ENCODE assay signal across 20 cellular contexts in genomic region chr12:3973269-3973884, GRCh38.
DNase-seq lines count a peak whose midpoint lies in the region; ATAC-seq and TF ChIP-seq lines count a peak whose summit lies in the region.
"Had no signal": no experiment of that assay in that cellular context is flagged by ENCODE, and none has a peak within 500 bp of the region (broad histone marks: within the 10 kb centered on the region; RNA-seq: fewer than 3 reads in every experiment).

No MANE protein-coding gene starts in this region.

- no peak for TF ChIP-seq CTCF in brain microvascular endothelial cell (IDR thresholded peaks at IDR 0.05; ENCODE audit: low read depth, low read length, missing control alignments)

- H3K4me1 Mint-ChIP-seq in activated CD8-positive, alpha-beta memory T cell treated with anti-CD3 and anti-CD28 coated beads, Interleukin-2, amount 10 ng/mL, durations not matched to agents 7 days and 5 days, result peaks cover 52% of the 10 kb centered on the region
- peaks cover 40% of the 10 kb centered on the region for H3K4me1 Mint-ChIP-seq in T-helper 1 cell treated with Interleukin-12 subunit alpha and Interleukin-12 subunit beta and Interleukin-4 antibody, amounts not matched to agents 30 μg/mL and 1 μg/mL, for 36 hours (ENCODE audit: low read depth)
- peaks cover 53% of the 10 kb centered on the region for H3K4me1 Mint-ChIP-seq in activated naive CD8-positive, alpha-beta T cell treated with anti-CD3 and anti-CD28 coated beads for 36 hours

- H3K27me3 Mint-ChIP-seq in activated CD8-positive, alpha-beta memory T cell treated with anti-CD3 and anti-CD28 coated beads, Interleukin-2, amount 10 ng/mL, durations not matched to agents 7 days and 5 days, result peaks cover 2% of the 10 kb centered on the region
- H3K27me3 Mint-ChIP-seq in T-helper 1 cell treated with Interleukin-12 subunit alpha and Interleukin-12 subunit beta and Interleukin-4 antibody, amounts not matched to agents 30 μg/mL and 1 μg/mL, for 36 hours (ENCODE audit: low read depth), result no peaks in the 10 kb centered on the region
- H3K27me3 Mint-ChIP-seq in activated naive CD8-positive, alpha-beta T cell treated with anti-CD3 and anti-CD28 coated beads for 36 hours, result no peaks in the 10 kb centered on the region

- H3K36me3 ChIP-seq in brain microvascular endothelial cell (replicated peaks), result no peaks in the 10 kb centered on the region
- H3K36me3 ChIP-seq: tibial artery had no signal

- H3K27me3 ChIP-seq in brain microvascular endothelial cell (replicated peaks), result no peaks in the 10 kb centered on the region
- H3K27me3 ChIP-seq: body of pancreas, tibial artery had no signal

- CTCF ChIA-PET in activated CD8-positive, alpha-beta memory T cell treated with anti-CD3 and anti-CD28 coated beads, Interleukin-2, amount 10 ng/mL, durations not matched to agents 7 days and 5 days (lab: Charles Lee), result interaction anchor here (0.7 to 2.6 kb wide), 6 partner anchors 15 to 443 kb away, joined by 3 to 8 read pairs (median 4); no protein-coding TSS in a partner anchor

- H3K9me3 Mint-ChIP-seq in activated CD8-positive, alpha-beta memory T cell treated with anti-CD3 and anti-CD28 coated beads, Interleukin-2, amount 10 ng/mL, durations not matched to agents 7 days and 5 days (ENCODE audit: low read depth), result peaks cover 2% of the 10 kb centered on the region
- no peaks in the 10 kb centered on the region for H3K9me3 Mint-ChIP-seq in T-helper 1 cell treated with Interleukin-12 subunit alpha and Interleukin-12 subunit beta and Interleukin-4 antibody, amounts not matched to agents 30 μg/mL and 1 μg/mL, for 36 hours
- H3K9me3 Mint-ChIP-seq in activated naive CD8-positive, alpha-beta T cell treated with anti-CD3 and anti-CD28 coated beads for 36 hours, result peaks cover 3% of the 10 kb centered on the region

- H3K27ac ChIP-seq in brain microvascular endothelial cell, result no peak overlapping the region
- H3K27ac ChIP-seq: body of pancreas, dorsolateral prefrontal cortex, tibial artery had no signal

- no peak overlapping the region for H3K4me3 ChIP-seq in brain microvascular endothelial cell (ENCODE audit: low read depth, low read length)
- H3K4me3 ChIP-seq: body of pancreas, dorsolateral prefrontal cortex, tibial artery had no signal

- H3K36me3 Mint-ChIP-seq in activated CD8-positive, alpha-beta memory T cell treated with anti-CD3 and anti-CD28 coated beads, Interleukin-2, amount 10 ng/mL, durations not matched to agents 7 days and 5 days, result peaks cover 8% of the 10 kb centered on the region
- H3K36me3 Mint-ChIP-seq in T-helper 1 cell treated with Interleukin-12 subunit alpha and Interleukin-12 subunit beta and Interleukin-4 antibody, amounts not matched to agents 30 μg/mL and 1 μg/mL, for 36 hours (ENCODE audit: low read depth), result no peaks in the 10 kb centered on the region
- peaks cover 9% of the 10 kb centered on the region for H3K36me3 Mint-ChIP-seq in activated naive CD8-positive, alpha-beta T cell treated with anti-CD3 and anti-CD28 coated beads for 36 hours
- H3K36me3 Mint-ChIP-seq: natural killer cell treated with Interleukin-12 subunit alpha and Interleukin-12 subunit beta and Interleukin-15 and Interleukin-18, amount 100 ng/mL, for 72 hours had no signal

- H3K27ac Mint-ChIP-seq in activated CD8-positive, alpha-beta memory T cell treated with anti-CD3 and anti-CD28 coated beads, Interleukin-2, amount 10 ng/mL, durations not matched to agents 7 days and 5 days, result peak overlapping the region; percentile 56
- peak overlapping the region; percentile 55 for H3K27ac Mint-ChIP-seq in T-helper 1 cell treated with Interleukin-12 subunit alpha and Interleukin-12 subunit beta and Interleukin-4 antibody, amounts not matched to agents 30 μg/mL and 1 μg/mL, for 36 hours
- H3K27ac Mint-ChIP-seq in activated naive CD8-positive, alpha-beta T cell treated with anti-CD3 and anti-CD28 coated beads for 36 hours, result peak overlapping the region; percentile 91

- in situ Hi-C loops in brain microvascular endothelial cell (cut with HindIII; ENCODE audit: low pct_ligation_motif_present, low sequenced_read_pairs), result no loop called here

- peak; percentile 31 for DNase-seq in activated CD8-positive, alpha-beta memory T cell treated with anti-CD3 and anti-CD28 coated beads, Interleukin-2, amount 10 ng/mL, durations not matched to agents 7 days and 5 days
- no peak for DNase-seq in activated CD8-positive, alpha-beta memory T cell treated with anti-CD3 and anti-CD28 coated beads, Interleukin-2, amount 50 U/mL, for 48 hours
- DNase-seq in activated naive CD8-positive, alpha-beta T cell treated with anti-CD3 and anti-CD28 coated beads for 36 hours, result no peak
- peak; percentile 7 for DNase-seq in stimulated activated naive CD4-positive, alpha-beta T cell treated with Interleukin-2 at 50 U/mL for 16 hours (lab: John Stamatoyannopoulos, UW)
- DNase-seq in D341Med (ENCODE audit: low spot score) (no peak), brain microvascular endothelial cell (no peak), A172 (ENCODE audit: low spot score) (no peak)
- DNase-seq: dorsolateral prefrontal cortex, foreskin melanocyte, kidney glomerular epithelial cell, mesenchymal stem cell, NCI-H1417, NCI-H526 treated with DMSO at 0.1 percent for 48 hours, posterior cingulate gyrus, T1000, tibial artery had no signal

- H3K4me3 Mint-ChIP-seq in activated CD8-positive, alpha-beta memory T cell treated with anti-CD3 and anti-CD28 coated beads, Interleukin-2, amount 10 ng/mL, durations not matched to agents 7 days and 5 days, result no peak overlapping the region
- peak overlapping the region; percentile 38 for H3K4me3 Mint-ChIP-seq in T-helper 1 cell treated with Interleukin-12 subunit alpha and Interleukin-12 subunit beta and Interleukin-4 antibody, amounts not matched to agents 30 μg/mL and 1 μg/mL, for 36 hours
- H3K4me3 Mint-ChIP-seq in activated naive CD8-positive, alpha-beta T cell treated with anti-CD3 and anti-CD28 coated beads for 36 hours, result peak overlapping the region; percentile 52

- no peak for ATAC-seq in activated CD8-positive, alpha-beta memory T cell treated with anti-CD3 and anti-CD28 coated beads, Interleukin-2, amount 10 ng/mL, durations not matched to agents 7 days and 5 days
- ATAC-seq: body of pancreas; HepG2; natural killer cell treated with Interleukin-12 subunit alpha and Interleukin-12 subunit beta and Interleukin-15 and Interleukin-18, amount 100 ng/mL, for 72 hours had no signal

Comparison
In these comparisons a context has a peak if more than half of its experiments do, and no peak if none do; other contexts are left out.
1. DNase-seq: peak in activated CD8-positive, alpha-beta memory T cell treated with anti-CD3 and anti-CD28 coated beads, Interleukin-2, amount 10 ng/mL, durations not matched to agents 7 days and 5 days (single experiment) and stimulated activated naive CD4-positive, alpha-beta T cell treated with Interleukin-2 at 50 U/mL for 16 hours (single experiment); none in activated CD8-positive, alpha-beta memory T cell treated with anti-CD3 and anti-CD28 coated beads, Interleukin-2, amount 50 U/mL, for 48 hours (single experiment), activated naive CD8-positive, alpha-beta T cell treated with anti-CD3 and anti-CD28 coated beads for 36 hours (single experiment), D341Med (single experiment), brain microvascular endothelial cell (single experiment) and A172 (single experiment).
2. Peak in every context shown above with its lines, with median percentiles within 50 percentile points of each other: H3K27ac Mint-ChIP-seq.